In genomic region chr17:42087042-42087701, GRCh38 we compare ENCODE assay signal across 31 cellular contexts. TPM values are rescaled to one million over a fixed set of nuclear protein-coding genes. Genes with fewer than 3 reads are reported as not detected.
DNase-seq lines count a peak whose midpoint lies in the region; ATAC-seq, FAIRE-seq and TF ChIP-seq lines count a peak whose summit lies in the region.
"Had no signal": no experiment of that assay in that cellular context is flagged by ENCODE, and none has a peak within 500 bp of the region (broad histone marks: within the 10 kb centered on the region; RNA-seq: fewer than 3 reads in every experiment).

No MANE protein-coding gene starts in this region.

- H3K4me1 Mint-ChIP-seq in WTC11 = peaks cover 10% of the 10 kb centered on the region
- H3K4me1 Mint-ChIP-seq: B cell, IgD-negative memory B cell, T-helper 17 cell had no signal

- H3K4me3 ChIP-seq in HepG2 (replicated peaks in 1 of 3; ENCODE audit: insufficient read depth in 1 of 3, low read depth in 2 of 3, low read length in 3 of 3) = peak overlapping the region in 2 of 3 experiments; percentile 0 to 6; a peak in 2 of 6 replicates
- no peak overlapping the region for H3K4me3 ChIP-seq in testis
- H3K4me3 ChIP-seq: GM23248 had no signal

- no peaks in the 10 kb centered on the region for H4K20me1 ChIP-seq in HepG2 (ENCODE audit: insufficient read depth, low read length)

- TF ChIP-seq EP300 in HepG2 (IDR thresholded peaks at IDR 0.05; ENCODE audit: low read depth in 2 of 2, low read length in 2 of 2) (no peak), HepG2 (CRISPR knock-in tag; IDR thresholded peaks at IDR 0.05; ENCODE audit: borderline replicate concordance) (no peak)

- in situ Hi-C loops in HepG2 (cut with HindIII; ENCODE audit: extremely low pct_ligation_motif_present, low pct_unique_long_range_greater_than_20kb) = no loop called here

- H3K9me3 ChIP-seq in HepG2 (ENCODE audit: low read length) (no peaks in the 10 kb centered on the region), testis (no peaks in the 10 kb centered on the region)
- H3K9me3 ChIP-seq: Caco-2 had no signal

- H3K9ac ChIP-seq in HepG2 (ENCODE audit: insufficient read depth, low read depth, low read length) = peak overlapping the region; percentile 32; the same call in 1 of the 2 replicates
- H3K9ac ChIP-seq: GM23248 had no signal

- H3K27ac ChIP-seq in HepG2 (ENCODE audit: extremely low read length, insufficient read depth, low read length) = peak overlapping the region; percentile 56
- H3K27ac ChIP-seq in testis = peak overlapping the region; percentile 72 to 76
- H3K27ac ChIP-seq: C4-2B, GM23248 had no signal

- intact Hi-C loops in HepG2 (cut with micrococcal nuclease; ENCODE audit: unreplicated experiment) = no loop called here
- intact Hi-C loops in testis (cut with DNase I; ENCODE audit: low total_unique reads) = no loop called here

- H3K36me3 ChIP-seq in HepG2 (replicated peaks in 1 of 2; ENCODE audit: control insufficient read depth in 1 of 2, insufficient read depth in 2 of 2, low read length in 2 of 2) (no peaks in the 10 kb centered on the region), testis (ENCODE audit: low read depth, missing control alignments) (no peaks in the 10 kb centered on the region)

- 5% methylated on average over 7 of the region's 7 CpGs for WGBS in HepG2 (ENCODE audit: low lambda C conversion rate)
- 64 to 78% methylated on average over 7 of the region's 7 CpGs for WGBS in testis, 2 donors

- no peaks in the 10 kb centered on the region for H3K36me3 Mint-ChIP-seq in WTC11
- H3K36me3 Mint-ChIP-seq: CD8-positive, alpha-beta T cell had no signal

- no TSS peak for BruUV-seq in HepG2 (replicated peaks; lab: Mats Ljungman, UMichigan)

- no peaks in the 10 kb centered on the region for H3K79me2 ChIP-seq in HepG2 (ENCODE audit: insufficient read depth, low read length)

- ATAC-seq in WTC11 (no peak), HepG2 (peak; percentile 5; the same call in 1 of the 3 replicates), GM21360 (IDR thresholded peaks at IDR 0.05; ENCODE audit: unreplicated experiment) (no peak)
- ATAC-seq: CD8-positive, alpha-beta T cell; Panc1; SK-N-SH treated with all-trans-retinoic acid at 6 μM for 48 hours; T-helper 17 cell had no signal

- POLR2A ChIA-PET in WTC11 (lab: Charles Lee) = no interaction called here
- POLR2A ChIA-PET in HepG2 (lab: Yijun Ruan, JAX) = interaction anchor here (1.1 to 1.3 kb wide), 2 partner anchors 398 to 399 kb away, joined by 3 read pairs; no protein-coding TSS in a partner anchor

- DNase-seq in NCI-H69 (lab: John Stamatoyannopoulos, UW) (peak; percentile 42), WTC11 (ENCODE audit: low spot score) (no peak), HepG2 (ENCODE audit: low spot score) (peak; percentile 69), testis (peak; percentile 76), NCI-H2107 (lab: John Stamatoyannopoulos, UW) (no peak), putamen (ENCODE audit: low spot score) (no peak)
- DNase-seq: CD8-positive, alpha-beta T cell; DMS79 treated with DMSO at 0.1 percent for 48 hours; GF-D8; GM23248; H9; NCI-H1092; NCI-H1417 treated with DMSO at 0.1 percent for 48 hours; NCI-H1694 treated with DMSO at 0.1 percent for 48 hours; NCI-H2081 treated with DMSO at 0.1 percent for 48 hours; NCI-H2171 treated with DMSO at 0.1 percent for 48 hours; NCI-H345; NCI-H510A treated with DMSO at 0.1 percent for 48 hours; NCI-H774; SIG-M5; T-helper 17 cell had no signal

- no peaks in the 10 kb centered on the region for H3K27me3 Mint-ChIP-seq in WTC11 (ENCODE audit: low read depth)

- H3K27ac Mint-ChIP-seq in WTC11 = peak overlapping the region; percentile 32; the same call in 1 of the 2 replicates
- H3K27ac Mint-ChIP-seq: B cell; CD8-positive, alpha-beta T cell; IgD-negative memory B cell; T-helper 17 cell had no signal

- H3K4me3 Mint-ChIP-seq in WTC11 = no peak overlapping the region
- H3K4me3 Mint-ChIP-seq: B cell; CD8-positive, alpha-beta T cell; H9; IgD-negative memory B cell; T-helper 17 cell had no signal

- no peaks in the 10 kb centered on the region for H3K27me3 ChIP-seq in HepG2 (ENCODE audit: control insufficient read depth in 1 of 2, insufficient read depth in 2 of 2, low read length in 2 of 2)
- no peaks in the 10 kb centered on the region for H3K27me3 ChIP-seq in testis

- peaks cover 52% of the 10 kb centered on the region for H3K4me1 ChIP-seq in HepG2 (ENCODE audit: insufficient read depth, low read length)
- peaks cover 14% of the 10 kb centered on the region for H3K4me1 ChIP-seq in testis

- no peak overlapping the region for H2AFZ ChIP-seq in HepG2 (ENCODE audit: low read length)
- H2AFZ ChIP-seq: GM23248 had no signal

- CTCF ChIA-PET in WTC11 (lab: Charles Lee) = interaction anchor here (0.5 to 2.1 kb wide), 2 partner anchors 14 to 18 kb away, joined by 4 to 5 read pairs; no protein-coding TSS in a partner anchor
- CTCF ChIA-PET in HepG2 (lab: Yijun Ruan, JAX; ENCODE audit: low intra/inter-chr PET ratio, low total read pairs) = no interaction called here

- no peak for TF ChIP-seq POLR2A in HepG2 (IDR thresholded peaks at IDR 0.05; ENCODE audit: insufficient read depth in 1 of 2, low read depth in 2 of 2, low read length in 2 of 2)
- no peak for TF ChIP-seq POLR2A in testis (IDR thresholded peaks at IDR 0.05)

- TF ChIP-seq CTCF in WTC11 (IDR thresholded peaks at IDR 0.05) (no peak), HepG2 (CRISPR knock-in tag; IDR thresholded peaks at IDR 0.05) (no peak), testis (IDR thresholded peaks at IDR 0.05) (no peak)

- no peak for TF ChIP-seq RAD21 in HepG2 (CRISPR knock-in tag; IDR thresholded peaks at IDR 0.05)

- H3K9me3 Mint-ChIP-seq in WTC11 = no peaks in the 10 kb centered on the region
- H3K9me3 Mint-ChIP-seq: CD8-positive, alpha-beta T cell; H9; IgD-negative memory B cell had no signal

- peak overlapping the region; percentile 69 for H3K4me2 ChIP-seq in HepG2 (ENCODE audit: low read depth, low read length)

- peak; percentile 48 for FAIRE-seq in HepG2 (lab: Jason Lieb, UNC)
- FAIRE-seq: GM12891, GM19239 had no signal

RNA-seq across cellular contexts. Expression of gene ZNF385C, which starts 11.1 kb away (rescaled TPM):
- 3.1 to 4.5 TPM (median 3.7 TPM) in 3 replicates for total RNA-seq in WTC11 (2021)
- total RNA-seq in HepG2 (2016; rRNA removed; fragmentation: Illumina TruSeq; extraction: Trizol) = 2.3 TPM in 2 replicates
- total RNA-seq in HepG2 (2016; cell fraction: cytosol; rRNA removed; fragmentation: Illumina TruSeq; extraction: Trizol; ENCODE audit: low read depth) = 0.40 and 0.71 TPM in 2 replicates
- 1.8 and 2.2 TPM in 2 replicates for total RNA-seq in HepG2 (2016; cell fraction: insoluble cytoplasmic fraction; rRNA removed; fragmentation: Illumina TruSeq; extraction: Trizol)
- 1.9 and 2.0 TPM in 2 replicates for total RNA-seq in HepG2 (2016; cell fraction: membrane; rRNA removed; fragmentation: Illumina TruSeq; extraction: Trizol)
- total RNA-seq in HepG2 (2016; cell fraction: nucleus; rRNA removed; fragmentation: Illumina TruSeq; extraction: Trizol) = 0.97 and 1.3 TPM in 2 replicates
- 5.8 and 6.1 TPM in 2 replicates for polyA plus RNA-seq in HepG2 (2011; rRNA removed)
- polyA plus RNA-seq in HepG2 (2011; cell fraction: cytosol; rRNA removed) = 5.6 and 6.2 TPM in 2 replicates
- polyA plus RNA-seq in HepG2 (2011; cell fraction: nucleus; rRNA removed) = 5.3 and 5.6 TPM in 2 replicates
- polyA plus RNA-seq in HepG2 (2012) = 1.7 and 2.5 TPM in 2 replicates
- 1.2 and 1.3 TPM in 2 replicates for polyA plus RNA-seq in HepG2 (2016; cell fraction: cytosol; fragmentation: Illumina TruSeq; extraction: Trizol; ENCODE audit: low read depth)
- polyA plus RNA-seq in HepG2 (2016; cell fraction: insoluble cytoplasmic fraction; fragmentation: Illumina TruSeq; extraction: Trizol; ENCODE audit: low read depth) = 5.4 TPM in 2 replicates
- polyA plus RNA-seq in HepG2 (2016; cell fraction: membrane; fragmentation: Illumina TruSeq; extraction: Trizol; ENCODE audit: low read depth) = 3.7 and 3.8 TPM in 2 replicates
- polyA plus RNA-seq in HepG2 (2016; cell fraction: nucleus; fragmentation: Illumina TruSeq; extraction: Trizol; ENCODE audit: insufficient read depth, low read depth) = 4.1 and 4.5 TPM in 2 replicates
- polyA minus RNA-seq in HepG2 (2011; rRNA and poly(A)+ RNA removed; ENCODE audit: low replicate concordance) = 0.35 and 3.6 TPM in 2 replicates
- 1.4 and 2.5 TPM in 2 replicates for polyA minus RNA-seq in HepG2 (2011; cell fraction: cytosol; rRNA and poly(A)+ RNA removed)
- 0.52 and 0.99 TPM in 2 replicates for polyA minus RNA-seq in HepG2 (2011; cell fraction: nucleus; rRNA and poly(A)+ RNA removed)
- total RNA-seq in testis = 10 to 100 TPM; 17.9 to 26.6 TPM
- polyA plus RNA-seq in testis (ENCODE audit: insufficient read depth, low read depth, low replicate concordance) = 21.4 TPM
- total RNA-seq: GM23248 had no signal
- polyA plus RNA-seq: GM23248 had no signal

RNA-seq across cellular contexts. Expression of gene DHX58, which starts 25.3 kb away (rescaled TPM):
- total RNA-seq in WTC11 (2021) = 6.3 to 7.6 TPM (median 7.3 TPM) in 3 replicates
- total RNA-seq in HepG2 (2016; rRNA removed; fragmentation: Illumina TruSeq; extraction: Trizol) = 3.9 and 6.7 TPM in 2 replicates
- 1.6 TPM in 2 replicates for total RNA-seq in HepG2 (2016; cell fraction: cytosol; rRNA removed; fragmentation: Illumina TruSeq; extraction: Trizol; ENCODE audit: low read depth)
- total RNA-seq in HepG2 (2016; cell fraction: insoluble cytoplasmic fraction; rRNA removed; fragmentation: Illumina TruSeq; extraction: Trizol) = 4.7 and 7.5 TPM in 2 replicates
- 2.1 and 3.5 TPM in 2 replicates for total RNA-seq in HepG2 (2016; cell fraction: membrane; rRNA removed; fragmentation: Illumina TruSeq; extraction: Trizol)
- total RNA-seq in HepG2 (2016; cell fraction: nucleus; rRNA removed; fragmentation: Illumina TruSeq; extraction: Trizol) = 6.4 and 10.0 TPM in 2 replicates
- polyA plus RNA-seq in HepG2 (2011; rRNA removed) = 7.8 and 13.5 TPM in 2 replicates
- polyA plus RNA-seq in HepG2 (2011; cell fraction: cytosol; rRNA removed) = 5.7 TPM in 2 replicates
- 29.5 and 34.5 TPM in 2 replicates for polyA plus RNA-seq in HepG2 (2011; cell fraction: nucleus; rRNA removed)
- polyA plus RNA-seq in HepG2 (2012) = 4.3 and 5.5 TPM in 2 replicates
- 0.87 and 1.1 TPM in 2 replicates for polyA plus RNA-seq in HepG2 (2016; cell fraction: cytosol; fragmentation: Illumina TruSeq; extraction: Trizol; ENCODE audit: low read depth)
- 3.0 and 5.2 TPM in 2 replicates for polyA plus RNA-seq in HepG2 (2016; cell fraction: insoluble cytoplasmic fraction; fragmentation: Illumina TruSeq; extraction: Trizol; ENCODE audit: low read depth)
- polyA plus RNA-seq in HepG2 (2016; cell fraction: membrane; fragmentation: Illumina TruSeq; extraction: Trizol; ENCODE audit: low read depth) = 1.7 and 1.9 TPM in 2 replicates
- polyA plus RNA-seq in HepG2 (2016; cell fraction: nucleus; fragmentation: Illumina TruSeq; extraction: Trizol; ENCODE audit: insufficient read depth, low read depth) = 16.3 and 17.6 TPM in 2 replicates
- polyA minus RNA-seq in HepG2 (2011; rRNA and poly(A)+ RNA removed; ENCODE audit: low replicate concordance) = 0.58 and 15.8 TPM in 2 replicates
- 1.7 and 2.0 TPM in 2 replicates for polyA minus RNA-seq in HepG2 (2011; cell fraction: cytosol; rRNA and poly(A)+ RNA removed)
- polyA minus RNA-seq in HepG2 (2011; cell fraction: nucleus; rRNA and poly(A)+ RNA removed) = 6.4 and 9.6 TPM in 2 replicates
- 10 to 100 TPM; 35.9 to 51.1 TPM for total RNA-seq in testis
- 56.3 TPM for polyA plus RNA-seq in testis (ENCODE audit: insufficient read depth, low read depth, low replicate concordance)

RNA-seq across cellular contexts. Expression of gene KAT2A, which starts 34.0 kb away (rescaled TPM):
- 44.8 to 54.0 TPM (median 52.7 TPM) in 3 replicates for total RNA-seq in WTC11 (2021)
- total RNA-seq in HepG2 (2016; rRNA removed; fragmentation: Illumina TruSeq; extraction: Trizol) = 20.2 and 29.1 TPM in 2 replicates
- total RNA-seq in HepG2 (2016; cell fraction: cytosol; rRNA removed; fragmentation: Illumina TruSeq; extraction: Trizol; ENCODE audit: low read depth) = 4.7 and 4.9 TPM in 2 replicates
- 16.6 and 30.9 TPM in 2 replicates for total RNA-seq in HepG2 (2016; cell fraction: insoluble cytoplasmic fraction; rRNA removed; fragmentation: Illumina TruSeq; extraction: Trizol)
- total RNA-seq in HepG2 (2016; cell fraction: membrane; rRNA removed; fragmentation: Illumina TruSeq; extraction: Trizol) = 7.0 and 9.1 TPM in 2 replicates
- 51.9 and 59.6 TPM in 2 replicates for total RNA-seq in HepG2 (2016; cell fraction: nucleus; rRNA removed; fragmentation: Illumina TruSeq; extraction: Trizol)
- 90.4 and 126 TPM in 2 replicates for polyA plus RNA-seq in HepG2 (2011; rRNA removed)
- polyA plus RNA-seq in HepG2 (2011; cell fraction: cytosol; rRNA removed) = 13.5 and 18.5 TPM in 2 replicates
- polyA plus RNA-seq in HepG2 (2011; cell fraction: nucleus; rRNA removed) = 978 and 1,153 TPM in 2 replicates
- 38.7 and 62.0 TPM in 2 replicates for polyA plus RNA-seq in HepG2 (2012)
- 3.5 and 4.1 TPM in 2 replicates for polyA plus RNA-seq in HepG2 (2016; cell fraction: cytosol; fragmentation: Illumina TruSeq; extraction: Trizol; ENCODE audit: low read depth)
- 24.7 and 33.4 TPM in 2 replicates for polyA plus RNA-seq in HepG2 (2016; cell fraction: insoluble cytoplasmic fraction; fragmentation: Illumina TruSeq; extraction: Trizol; ENCODE audit: low read depth)
- 7.9 and 9.2 TPM in 2 replicates for polyA plus RNA-seq in HepG2 (2016; cell fraction: membrane; fragmentation: Illumina TruSeq; extraction: Trizol; ENCODE audit: low read depth)
- 347 and 353 TPM in 2 replicates for polyA plus RNA-seq in HepG2 (2016; cell fraction: nucleus; fragmentation: Illumina TruSeq; extraction: Trizol; ENCODE audit: insufficient read depth, low read depth)
- 33.5 and 71.7 TPM in 2 replicates for polyA minus RNA-seq in HepG2 (2011; rRNA and poly(A)+ RNA removed; ENCODE audit: low replicate concordance)
- polyA minus RNA-seq in HepG2 (2011; cell fraction: cytosol; rRNA and poly(A)+ RNA removed) = 7.8 and 9.6 TPM in 2 replicates
- 54.6 and 61.9 TPM in 2 replicates for polyA minus RNA-seq in HepG2 (2011; cell fraction: nucleus; rRNA and poly(A)+ RNA removed)
- 100 to 1,000 TPM; 109 to 111 TPM for total RNA-seq in testis
- 37.6 TPM for polyA plus RNA-seq in testis (ENCODE audit: insufficient read depth, low read depth, low replicate concordance)

RNA-seq across cellular contexts. Expression of gene HSPB9, which starts 35.4 kb away (rescaled TPM):
- 0.30 to 0.57 TPM (median 0.46 TPM) in 3 replicates for total RNA-seq in WTC11 (2021)
- total RNA-seq in HepG2 (2016; rRNA removed; fragmentation: Illumina TruSeq; extraction: Trizol) = 0.13 and 0.24 TPM in 2 replicates
- total RNA-seq in HepG2 (2016; cell fraction: cytosol; rRNA removed; fragmentation: Illumina TruSeq; extraction: Trizol; ENCODE audit: low read depth) = not detected in 2 replicates
- total RNA-seq in HepG2 (2016; cell fraction: insoluble cytoplasmic fraction; rRNA removed; fragmentation: Illumina TruSeq; extraction: Trizol) = 0.09 and 0.24 TPM in 2 replicates
- total RNA-seq in HepG2 (2016; cell fraction: membrane; rRNA removed; fragmentation: Illumina TruSeq; extraction: Trizol) = 0.14 and 0.19 TPM in 2 replicates
- total RNA-seq in HepG2 (2016; cell fraction: nucleus; rRNA removed; fragmentation: Illumina TruSeq; extraction: Trizol) = 0.25 TPM in 1 of 2 replicates, not detected in the other
- 0.05 and 0.31 TPM in 2 replicates for polyA plus RNA-seq in HepG2 (2011; rRNA removed)
- 0.07 and 0.10 TPM in 2 replicates for polyA plus RNA-seq in HepG2 (2011; cell fraction: cytosol; rRNA removed)
- polyA plus RNA-seq in HepG2 (2011; cell fraction: nucleus; rRNA removed) = 0.66 and 1.2 TPM in 2 replicates
- polyA plus RNA-seq in HepG2 (2012) = 0.28 and 0.44 TPM in 2 replicates
- polyA plus RNA-seq in HepG2 (2016; cell fraction: cytosol; fragmentation: Illumina TruSeq; extraction: Trizol; ENCODE audit: low read depth) = not detected in 2 replicates
- not detected in 2 replicates for polyA plus RNA-seq in HepG2 (2016; cell fraction: insoluble cytoplasmic fraction; fragmentation: Illumina TruSeq; extraction: Trizol; ENCODE audit: low read depth)
- 0.09 and 0.14 TPM in 2 replicates for polyA plus RNA-seq in HepG2 (2016; cell fraction: membrane; fragmentation: Illumina TruSeq; extraction: Trizol; ENCODE audit: low read depth)
- polyA plus RNA-seq in HepG2 (2016; cell fraction: nucleus; fragmentation: Illumina TruSeq; extraction: Trizol; ENCODE audit: insufficient read depth, low read depth) = 0.55 and 0.56 TPM in 2 replicates
- polyA minus RNA-seq in HepG2 (2011; rRNA and poly(A)+ RNA removed; ENCODE audit: low replicate concordance) = 0.22 TPM in 1 of 2 replicates, not detected in the other
- polyA minus RNA-seq in HepG2 (2011; cell fraction: cytosol; rRNA and poly(A)+ RNA removed) = not detected in 2 replicates
- polyA minus RNA-seq in HepG2 (2011; cell fraction: nucleus; rRNA and poly(A)+ RNA removed) = not detected in 2 replicates
- total RNA-seq in testis = 1 to 10 TPM; 6.9 to 9.8 TPM
- 12.9 TPM for polyA plus RNA-seq in testis (ENCODE audit: insufficient read depth, low read depth, low replicate concordance)
- total RNA-seq: A673; B cell; Caco-2; CD8-positive, alpha-beta T cell; GM23248; T-helper 17 cell had no signal

RNA-seq across cellular contexts. Expression of gene C17orf113, which starts 36.8 kb away (rescaled TPM):
- total RNA-seq in WTC11 (2021) (1.9 to 2.8 TPM (median 2.5 TPM) in 3 replicates), HepG2 (2016; rRNA removed; fragmentation: Illumina TruSeq; extraction: Trizol) (0.83 and 1.1 TPM in 2 replicates), testis (10 to 100 TPM in 1 of 2 donors, 1 to 10 TPM in 1; 7.7 to 11.3 TPM)
- 0.09 and 0.10 TPM in 2 replicates for total RNA-seq in HepG2 (2016; cell fraction: cytosol; rRNA removed; fragmentation: Illumina TruSeq; extraction: Trizol; ENCODE audit: low read depth)
- total RNA-seq in HepG2 (2016; cell fraction: insoluble cytoplasmic fraction; rRNA removed; fragmentation: Illumina TruSeq; extraction: Trizol) = 0.67 and 0.91 TPM in 2 replicates
- 0.28 and 0.34 TPM in 2 replicates for total RNA-seq in HepG2 (2016; cell fraction: membrane; rRNA removed; fragmentation: Illumina TruSeq; extraction: Trizol)
- 0.81 TPM in 2 replicates for total RNA-seq in HepG2 (2016; cell fraction: nucleus; rRNA removed; fragmentation: Illumina TruSeq; extraction: Trizol)
- polyA plus RNA-seq in HepG2 (2011; rRNA removed) (0.87 and 1.4 TPM in 2 replicates), testis (ENCODE audit: insufficient read depth, low read depth, low replicate concordance) (2.8 TPM)
- polyA plus RNA-seq in HepG2 (2011; cell fraction: cytosol; rRNA removed) = 0.77 and 0.94 TPM in 2 replicates
- polyA plus RNA-seq in HepG2 (2011; cell fraction: nucleus; rRNA removed) = 1.7 and 2.6 TPM in 2 replicates
- 0.81 and 0.91 TPM in 2 replicates for polyA plus RNA-seq in HepG2 (2012)
- 0.05 TPM in 1 of 2 replicates, not detected in the other for polyA plus RNA-seq in HepG2 (2016; cell fraction: cytosol; fragmentation: Illumina TruSeq; extraction: Trizol; ENCODE audit: low read depth)
- polyA plus RNA-seq in HepG2 (2016; cell fraction: insoluble cytoplasmic fraction; fragmentation: Illumina TruSeq; extraction: Trizol; ENCODE audit: low read depth) = 0.34 and 0.68 TPM in 2 replicates
- polyA plus RNA-seq in HepG2 (2016; cell fraction: membrane; fragmentation: Illumina TruSeq; extraction: Trizol; ENCODE audit: low read depth) = 0.08 and 0.13 TPM in 2 replicates
- polyA plus RNA-seq in HepG2 (2016; cell fraction: nucleus; fragmentation: Illumina TruSeq; extraction: Trizol; ENCODE audit: insufficient read depth, low read depth) = 1.6 and 1.7 TPM in 2 replicates
- polyA minus RNA-seq in HepG2 (2011; rRNA and poly(A)+ RNA removed; ENCODE audit: low replicate concordance) = 0.56 and 2.3 TPM in 2 replicates
- 0.79 and 0.89 TPM in 2 replicates for polyA minus RNA-seq in HepG2 (2011; cell fraction: cytosol; rRNA and poly(A)+ RNA removed)
- polyA minus RNA-seq in HepG2 (2011; cell fraction: nucleus; rRNA and poly(A)+ RNA removed) = 0.77 and 1.1 TPM in 2 replicates
- total RNA-seq: GM23248 had no signal
- polyA plus RNA-seq: GM23248 had no signal

Comparison
In these comparisons a context has a peak if more than half of its experiments do, and no peak if none do; other contexts are left out.
1. DNase-seq: peak in NCI-H69 (single experiment), HepG2 (single experiment) and testis (single experiment); none in WTC11 (single experiment), NCI-H2107 (single experiment) and putamen (single experiment).
2. H3K4me3 ChIP-seq: peak in HepG2 (2 of 3); none in testis (0 of 2).